10 cellular contexts compared by ENCODE assay signal in the genomic region with DNA sequence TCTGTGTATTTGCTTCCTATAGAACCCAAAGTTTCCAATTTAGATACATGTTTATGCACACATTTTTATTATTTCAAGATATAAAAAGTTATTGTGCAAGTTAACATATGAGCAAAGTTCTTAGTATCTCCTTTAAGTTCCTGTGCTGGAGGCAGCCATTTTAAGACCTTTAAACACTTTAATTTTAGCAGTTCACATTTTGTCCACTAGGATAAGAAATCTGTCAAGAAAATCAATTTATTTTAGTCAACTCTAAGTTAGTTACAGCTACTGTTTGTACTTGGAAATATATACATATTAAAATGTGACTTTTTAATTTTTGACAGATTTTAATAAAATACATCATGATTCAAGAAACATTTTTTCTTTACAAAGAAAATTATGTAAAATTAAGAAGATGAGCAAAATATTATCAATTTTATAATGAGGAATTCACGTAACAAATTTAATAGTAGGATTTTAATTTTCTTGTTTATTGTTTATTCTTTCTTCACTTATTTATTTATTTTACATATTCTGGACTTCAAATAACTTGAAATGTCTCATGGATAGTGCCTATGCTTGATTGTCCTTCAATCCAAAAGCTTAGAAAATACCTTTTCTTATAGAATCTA.
DNase-seq lines count a peak whose midpoint lies in the region; ATAC-seq, FAIRE-seq and TF ChIP-seq lines count a peak whose summit lies in the region.
"Had no signal": no experiment of that assay in that cellular context is flagged by ENCODE, and none has a peak within 500 bp of the region (broad histone marks: within the 10 kb centered on the region; RNA-seq: fewer than 3 reads in every experiment).

No MANE protein-coding gene starts in this region.

- no peaks in the 10 kb centered on the region for H3K4me1 Mint-ChIP-seq in activated CD4-positive, alpha-beta T cell treated with anti-CD3 and anti-CD28 coated beads, Interleukin-2, amount 10 ng/mL, durations not matched to agents 7 days and 5 days

- H3K9me3 Mint-ChIP-seq in activated CD4-positive, alpha-beta T cell treated with anti-CD3 and anti-CD28 coated beads, Interleukin-2, amount 10 ng/mL, durations not matched to agents 7 days and 5 days, result no peaks in the 10 kb centered on the region

- TF ChIP-seq CTCF in cardiac fibroblast (IDR thresholded peaks at IDR 0.05; ENCODE audit: low read depth, low read length), result peak; percentile 42
- TF ChIP-seq CTCF in osteoblast (IDR thresholded peaks at IDR 0.05; ENCODE audit: extremely low read depth, low read depth, low read length), result peak; percentile 41

- H3K27me3 ChIP-seq in osteoblast (ENCODE audit: insufficient read depth, low read length), result no peaks in the 10 kb centered on the region

- TF ChIP-seq RAD21 in Ishikawa (IDR thresholded peaks at IDR 0.05; ENCODE audit: low read depth), result no peak

- no peaks in the 10 kb centered on the region for H3K4me1 ChIP-seq in osteoblast (ENCODE audit: insufficient read depth, low read length)

- no peak overlapping the region for H3K27ac ChIP-seq in osteoblast (ENCODE audit: low read depth, low read length)

- no peak for TF ChIP-seq EP300 in Ishikawa (IDR thresholded peaks at IDR 0.05; ENCODE audit: borderline replicate concordance)

- CTCF ChIA-PET in activated CD4-positive, alpha-beta T cell treated with anti-CD3 and anti-CD28 coated beads, Interleukin-2, amount 10 ng/mL, durations not matched to agents 7 days and 5 days (lab: Charles Lee), result no interaction called here

- TF ChIP-seq POLR2A in GM12892 (IDR thresholded peaks at IDR 0.05; ENCODE audit: low read depth, low read length), result no peak

- H3K36me3 Mint-ChIP-seq in activated CD4-positive, alpha-beta T cell treated with anti-CD3 and anti-CD28 coated beads, Interleukin-2, amount 10 ng/mL, durations not matched to agents 7 days and 5 days (ENCODE audit: low read depth), result no peaks in the 10 kb centered on the region

- DNase-seq in cardiac fibroblast (ENCODE audit: low read depth in 2 of 2) (peak; percentile 33 to 68), osteoblast (ENCODE audit: insufficient read length, low spot score, missing footprints) (no peak), GM12892 (ENCODE audit: insufficient read length) (no peak), nucleus accumbens (lab: John Stamatoyannopoulos, UW) (no peak), NCI-H1105 (lab: John Stamatoyannopoulos, UW) (no peak)
- DNase-seq in activated CD4-positive, alpha-beta T cell treated with anti-CD3 and anti-CD28 coated beads, Interleukin-2, amount 10 ng/mL, durations not matched to agents 7 days and 5 days, result no peak
- DNase-seq: activated T-cell treated with anti-CD3 and anti-CD28 coated beads for 4 hours, hypothalamus had no signal

- no peaks in the 10 kb centered on the region for H3K79me2 ChIP-seq in osteoblast (ENCODE audit: insufficient read depth, low read length)

- no peaks in the 10 kb centered on the region for H3K36me3 ChIP-seq in osteoblast (ENCODE audit: insufficient read depth, low read length)

- H3K4me3 Mint-ChIP-seq in activated CD4-positive, alpha-beta T cell treated with anti-CD3 and anti-CD28 coated beads, Interleukin-2, amount 10 ng/mL, durations not matched to agents 7 days and 5 days, result no peak overlapping the region

- peak overlapping the region; percentile 81 for H2AFZ ChIP-seq in osteoblast (ENCODE audit: low read length)

- H3K4me3 ChIP-seq in cardiac fibroblast (replicated peaks in 1 of 2; ENCODE audit: low read depth in 2 of 2, low read length in 2 of 2) (no peak overlapping the region), osteoblast (ENCODE audit: insufficient read depth, low read length) (no peak overlapping the region)

- POLR2A ChIA-PET in activated CD4-positive, alpha-beta T cell treated with anti-CD3 and anti-CD28 coated beads, Interleukin-2, amount 10 ng/mL, durations not matched to agents 7 days and 5 days (lab: Charles Lee), result no interaction called here

- H4K20me1 ChIP-seq in osteoblast (ENCODE audit: insufficient read depth, low read length), result no peaks in the 10 kb centered on the region

- H3K4me2 ChIP-seq in osteoblast (ENCODE audit: insufficient read depth, low read length), result no peak overlapping the region

- no peaks in the 10 kb centered on the region for H3K9me3 ChIP-seq in osteoblast (ENCODE audit: low read depth, low read length)

- peak; percentile 52 for ATAC-seq in GM18861 (IDR thresholded peaks at IDR 0.05; ENCODE audit: unreplicated experiment)

- FAIRE-seq in GM12892 (lab: Jason Lieb, UNC), result no peak

- no peak overlapping the region for H3K27ac Mint-ChIP-seq in activated CD4-positive, alpha-beta T cell treated with anti-CD3 and anti-CD28 coated beads, Interleukin-2, amount 10 ng/mL, durations not matched to agents 7 days and 5 days

- H3K27me3 Mint-ChIP-seq in activated CD4-positive, alpha-beta T cell treated with anti-CD3 and anti-CD28 coated beads, Interleukin-2, amount 10 ng/mL, durations not matched to agents 7 days and 5 days, result no peaks in the 10 kb centered on the region

TF ChIP-seq in Ishikawa, 13 proteins besides CTCF, POLR2A, EP300 and RAD21:
- TF ChIP-seq FOXM1 (IDR thresholded peaks at IDR 0.05; ENCODE audit: borderline replicate concordance, low read depth), result no peak
- 0 out of 2 replicates have a peak, but pooled peaks have one; percentile 32 for TF ChIP-seq YY1 (IDR thresholded peaks at IDR 0.05; ENCODE audit: low read depth)
TF ChIP-seq in Ishikawa: peak in this region for 1.

Comparison
In these comparisons a context has a peak if more than half of its experiments do, and no peak if none do; other contexts are left out.
1. DNase-seq: peak in cardiac fibroblast (2 of 2); none in osteoblast (single experiment), GM12892 (single experiment), activated CD4-positive, alpha-beta T cell treated with anti-CD3 and anti-CD28 coated beads, Interleukin-2, amount 10 ng/mL, durations not matched to agents 7 days and 5 days (single experiment), nucleus accumbens (0 of 56) and NCI-H1105 (single experiment).